24 cellular contexts compared by ENCODE assay signal in the genomic region with DNA sequence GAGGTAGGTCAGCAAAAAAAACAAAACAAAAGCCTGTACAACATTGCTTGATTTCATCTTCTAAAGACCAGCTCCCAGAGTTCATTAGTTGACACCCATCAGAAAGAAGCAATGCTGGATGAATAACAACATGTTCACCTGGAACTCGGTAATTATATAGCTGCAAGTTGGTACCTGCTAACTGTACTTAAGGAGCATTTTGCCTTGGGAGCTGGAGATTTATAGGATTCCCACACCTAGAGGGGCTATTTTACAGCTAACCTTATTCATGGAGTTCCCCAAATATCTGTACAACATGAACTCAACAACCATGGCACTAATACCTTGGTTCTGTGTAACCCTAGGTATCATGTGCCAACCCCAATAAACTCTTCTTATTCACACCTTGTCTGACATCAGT.
"Had no signal": no experiment of that assay in that cellular context is flagged by ENCODE, and none has a peak within 500 bp of the region (broad histone marks: within the 10 kb centered on the region; RNA-seq: fewer than 3 reads in every experiment).

No MANE protein-coding gene starts in this region.

- H3K4me3 ChIP-seq: colonic mucosa, esophagus squamous epithelium, prostate gland, right atrium auricular region, smooth muscle cell, thyroid gland had no signal

- H3K36me3 ChIP-seq: colonic mucosa, esophagus squamous epithelium, prostate gland, right atrium auricular region, thyroid gland had no signal

- H3K4me2 ChIP-seq: smooth muscle cell had no signal

- H3K27ac ChIP-seq: colonic mucosa, esophagus squamous epithelium, prostate gland, right atrium auricular region, thyroid gland had no signal

- ATAC-seq: naive thymus-derived CD8-positive, alpha-beta T cell; sciatic nerve; stimulated activated naive CD8-positive, alpha-beta T cell treated with anti-CD3 and anti-CD28 coated beads, Interleukin-15, amount 100 ng/mL, for 72 hours had no signal

- FAIRE-seq: frontal cortex had no signal

- H3K9me3 ChIP-seq: colonic mucosa, prostate gland, right atrium auricular region, thyroid gland had no signal

- H3K27me3 ChIP-seq: colonic mucosa, right atrium auricular region, thyroid gland had no signal

- DNase-seq: colonic mucosa; effector CD8-positive, alpha-beta T cell; endodermal cell; erythroblast; esophagus squamous epithelium; hypothalamus; immature natural killer cell; islet precursor cell; naive thymus-derived CD8-positive, alpha-beta T cell; nephron progenitor cell; nucleus accumbens; stimulated activated CD4-positive, alpha-beta T cell treated with anti-CD3 and anti-CD28 coated beads, Interleukin-12 subunit alpha, Interleukin-12 subunit beta, amount 100 ng/mL, for 4 hours; stimulated activated CD4-positive, alpha-beta T cell treated with anti-CD3 and anti-CD28 coated beads, Interleukin-1b, Interleukin-23, amount 100 ng/mL, for 48 hours; stimulated activated CD4-positive, alpha-beta T cell treated with anti-CD3 and anti-CD28 coated beads, Interleukin-4, amount 100 ng/mL, for 1 hour; stimulated activated CD8-positive, alpha-beta memory T cell treated with anti-CD3 and anti-CD28 coated beads, Interleukin-4, amount 100 ng/mL, for 48 hours; stimulated activated naive CD4-positive, alpha-beta T cell; stimulated activated naive CD8-positive, alpha-beta T cell treated with anti-CD3 and anti-CD28 coated beads, Interleukin-15, amount 100 ng/mL, for 72 hours; thyroid gland; trophoblast cell had no signal

- H3K4me1 ChIP-seq: colonic mucosa, esophagus squamous epithelium, prostate gland, right atrium auricular region, thyroid gland had no signal
